23 cellular contexts compared by ENCODE assay signal in genomic region chr12:32179011-32179395, GRCh38.
"Had no signal": no experiment of that assay in that cellular context is flagged by ENCODE, and none has a peak within 500 bp of the region (broad histone marks: within the 10 kb centered on the region; RNA-seq: fewer than 3 reads in every experiment).

No MANE protein-coding gene starts in this region.

- H3K4me3 ChIP-seq: coronary artery, left ventricle myocardium inferior, ovary, prostate gland, spleen, testis, vagina had no signal

- H3K4me3 Mint-ChIP-seq: activated CD4-positive, alpha-beta memory T cell treated with anti-CD3 and anti-CD28 coated beads, Interleukin-2, amount 10 ng/mL, durations not matched to agents 7 days and 5 days; activated CD4-positive, alpha-beta T cell treated with anti-CD3 and anti-CD28 coated beads, Interleukin-2, amount 10 ng/mL, durations not matched to agents 24 days and 14 days; activated naive CD4-positive, alpha-beta T cell treated with anti-CD3 and anti-CD28 coated beads, Interleukin-2, amount 10 ng/mL, durations not matched to agents 7 days and 5 days; activated T-cell treated with anti-CD3 and anti-CD28 coated beads, Interleukin-2, amount 50 U/mL, for 72 hours; natural killer cell treated with Interleukin-12 subunit alpha and Interleukin-12 subunit beta and Interleukin-15 and Interleukin-18, amount 100 ng/mL, for 72 hours; type B pancreatic cell had no signal

- H3K36me3 Mint-ChIP-seq: activated naive CD4-positive, alpha-beta T cell treated with anti-CD3 and anti-CD28 coated beads, Interleukin-2, amount 10 ng/mL, durations not matched to agents 7 days and 5 days; natural killer cell treated with Interleukin-12 subunit alpha and Interleukin-12 subunit beta and Interleukin-15 and Interleukin-18, amount 100 ng/mL, for 72 hours had no signal

- H3K4me1 ChIP-seq: left ventricle myocardium inferior, prostate gland, spleen, testis, vagina had no signal

- H3K27me3 Mint-ChIP-seq: activated CD4-positive, alpha-beta memory T cell treated with anti-CD3 and anti-CD28 coated beads, Interleukin-2, amount 10 ng/mL, durations not matched to agents 7 days and 5 days; activated CD4-positive, alpha-beta T cell treated with anti-CD3 and anti-CD28 coated beads, Interleukin-2, amount 10 ng/mL, durations not matched to agents 24 days and 14 days; activated naive CD4-positive, alpha-beta T cell treated with anti-CD3 and anti-CD28 coated beads, Interleukin-2, amount 10 ng/mL, durations not matched to agents 7 days and 5 days; natural killer cell treated with Interleukin-12 subunit alpha and Interleukin-12 subunit beta and Interleukin-15 and Interleukin-18, amount 100 ng/mL, for 72 hours; type B pancreatic cell had no signal

- ATAC-seq: activated CD4-positive, CD25-positive, alpha-beta regulatory T cell treated with anti-CD3 and anti-CD28 coated beads, Interleukin-2, amount 50 U/mL, for 24 hours; activated T-cell treated with anti-CD3 and anti-CD28 coated beads, Interleukin-2, amount 50 U/mL, for 72 hours; natural killer cell treated with Interleukin-12 subunit alpha and Interleukin-12 subunit beta and Interleukin-15 and Interleukin-18, amount 100 ng/mL, for 72 hours had no signal

- H3K27me3 ChIP-seq: neutrophil, ovary, spleen, testis, vagina had no signal

- H3K4me1 Mint-ChIP-seq: activated CD4-positive, alpha-beta memory T cell treated with anti-CD3 and anti-CD28 coated beads, Interleukin-2, amount 10 ng/mL, durations not matched to agents 7 days and 5 days; activated CD4-positive, alpha-beta T cell treated with anti-CD3 and anti-CD28 coated beads, Interleukin-2, amount 10 ng/mL, durations not matched to agents 24 days and 14 days; activated naive CD4-positive, alpha-beta T cell treated with anti-CD3 and anti-CD28 coated beads, Interleukin-2, amount 10 ng/mL, durations not matched to agents 7 days and 5 days had no signal

- H3K9me3 ChIP-seq: left ventricle myocardium inferior, neutrophil, ovary, prostate gland, spleen, testis, vagina had no signal

- H3K36me3 ChIP-seq: left ventricle myocardium inferior, neutrophil, ovary, prostate gland, vagina had no signal

- DNase-seq: activated CD4-positive, alpha-beta memory T cell treated with anti-CD3 and anti-CD28 coated beads, Interleukin-2, amount 10 ng/mL, durations not matched to agents 7 days and 5 days; activated CD4-positive, alpha-beta T cell treated with anti-CD3 and anti-CD28 coated beads, Interleukin-2, amount 10 ng/mL, durations not matched to agents 24 days and 14 days; activated effector memory CD4-positive, alpha-beta T cell treated with anti-CD3 and anti-CD28 coated beads, Interleukin-2, amount 50 U/mL, for 16 hours; activated naive CD4-positive, alpha-beta T cell treated with anti-CD3 and anti-CD28 coated beads, Interleukin-2, amount 10 ng/mL, durations not matched to agents 7 days and 5 days; activated T-cell treated with anti-CD3 and anti-CD28 coated beads, Interleukin-2, amount 50 U/mL, for 72 hours; amygdala; cerebellar nuclear complex; hippocampal formation; left ventricle myocardium inferior; mammary epithelial cell; midbrain; ovary; spleen; stimulated activated CD4-positive, alpha-beta T cell treated with anti-CD3 and anti-CD28 coated beads, Interleukin-4, amount 100 ng/mL, for 1 hour; stimulated activated naive CD4-positive, alpha-beta T cell; testis had no signal

- H3K27ac ChIP-seq: coronary artery, left ventricle myocardium inferior, neutrophil, ovary, testis, vagina had no signal

- H3K27ac Mint-ChIP-seq: activated CD4-positive, alpha-beta memory T cell treated with anti-CD3 and anti-CD28 coated beads, Interleukin-2, amount 10 ng/mL, durations not matched to agents 7 days and 5 days; activated CD4-positive, alpha-beta T cell treated with anti-CD3 and anti-CD28 coated beads, Interleukin-2, amount 10 ng/mL, durations not matched to agents 24 days and 14 days; activated naive CD4-positive, alpha-beta T cell treated with anti-CD3 and anti-CD28 coated beads, Interleukin-2, amount 10 ng/mL, durations not matched to agents 7 days and 5 days; activated T-cell treated with anti-CD3 and anti-CD28 coated beads, Interleukin-2, amount 50 U/mL, for 72 hours; natural killer cell treated with Interleukin-12 subunit alpha and Interleukin-12 subunit beta and Interleukin-15 and Interleukin-18, amount 100 ng/mL, for 72 hours; type B pancreatic cell had no signal

- H3K9me3 Mint-ChIP-seq: activated CD4-positive, alpha-beta memory T cell treated with anti-CD3 and anti-CD28 coated beads, Interleukin-2, amount 10 ng/mL, durations not matched to agents 7 days and 5 days; activated naive CD4-positive, alpha-beta T cell treated with anti-CD3 and anti-CD28 coated beads, Interleukin-2, amount 10 ng/mL, durations not matched to agents 7 days and 5 days; activated T-cell treated with anti-CD3 and anti-CD28 coated beads, Interleukin-2, amount 50 U/mL, for 72 hours; natural killer cell treated with Interleukin-12 subunit alpha and Interleukin-12 subunit beta and Interleukin-15 and Interleukin-18, amount 100 ng/mL, for 72 hours; type B pancreatic cell had no signal
